ENCODE assay signal across 13 cellular contexts in genomic region chr22:30275625-30276024, GRCh38. TPM values are rescaled to one million over a fixed set of nuclear protein-coding genes. Genes with fewer than 3 reads are reported as not detected.
DNase-seq lines count a peak whose midpoint lies in the region; ATAC-seq and TF ChIP-seq lines count a peak whose summit lies in the region.
"Had no signal": no experiment of that assay in that cellular context is flagged by ENCODE, and none has a peak within 500 bp of the region (broad histone marks: within the 10 kb centered on the region; RNA-seq: fewer than 3 reads in every experiment).

No MANE protein-coding gene starts in this region.

- no peak overlapping the region for H3K4me2 ChIP-seq in H9 (ENCODE audit: insufficient read depth, insufficient read length, low read length)

- H3K4me3 Mint-ChIP-seq in CD8-positive, alpha-beta memory T cell = peak overlapping the region in 4 of 7 donors; percentile 26 to 41 (median 34)
- no peak overlapping the region for H3K4me3 Mint-ChIP-seq in H9
- H3K4me3 Mint-ChIP-seq: mesothelial cell of epicardium had no signal

- no peak overlapping the region for H2BK120ac ChIP-seq in H9 (ENCODE audit: low read depth, low read length, poor library complexity, severe bottlenecking)

- H3K9me3 ChIP-seq in CD8-positive, alpha-beta memory T cell (ENCODE audit: low read length) = no peaks in the 10 kb centered on the region
- no peaks in the 10 kb centered on the region for H3K9me3 ChIP-seq in H9 (ENCODE audit: control insufficient read depth, low read depth, low read length)
- H3K9me3 ChIP-seq: psoas muscle, SJCRH30, suprapubic skin had no signal

- no peaks in the 10 kb centered on the region for H3K79me2 ChIP-seq in H9 (ENCODE audit: insufficient read depth, low read length)

- H4K5ac ChIP-seq in H9 (ENCODE audit: insufficient read length, low read depth, low read length) = no peak overlapping the region

- no peak overlapping the region for H2BK20ac ChIP-seq in H9 (ENCODE audit: low read depth, low read length, poor library complexity, severe bottlenecking)

- H4K8ac ChIP-seq in H9 (replicated peaks; ENCODE audit: insufficient read length, low read depth, low read length) = no peak overlapping the region

- H3K27ac ChIP-seq in CD8-positive, alpha-beta memory T cell (ENCODE audit: low read depth, low read length) = no peak overlapping the region
- H3K27ac ChIP-seq in H9 (ENCODE audit: insufficient read length, low read depth, low read length) = no peak overlapping the region
- H3K27ac ChIP-seq: psoas muscle, SJCRH30, suprapubic skin had no signal

- peaks cover 4 to 31% of the 10 kb centered on the region in 2 donors for H3K27me3 Mint-ChIP-seq in CD8-positive, alpha-beta memory T cell
- H3K27me3 Mint-ChIP-seq in H9 (ENCODE audit: low read depth) = peaks cover 8% of the 10 kb centered on the region

- peak overlapping the region; percentile 27; the same call in 1 of the 2 replicates for H3K14ac ChIP-seq in H9 (ENCODE audit: insufficient read depth, low read length)

- peak overlapping the region in 3 of 8 donors; percentile 17 to 76 (median 30) for H3K27ac Mint-ChIP-seq in CD8-positive, alpha-beta memory T cell
- no peak overlapping the region; a peak in 1 of 7 replicates for H3K27ac Mint-ChIP-seq in H9
- H3K27ac Mint-ChIP-seq: mesothelial cell of epicardium had no signal

- H2BK12ac ChIP-seq in H9 (ENCODE audit: insufficient read length, low read depth, low read length) = no peak overlapping the region

- H2BK5ac ChIP-seq in H9 (ENCODE audit: insufficient read length, low read length) = no peak overlapping the region

- CTCF ChIA-PET in CD8-positive, alpha-beta memory T cell (lab: Charles Lee) = interaction anchor here (1.1 to 1.4 kb wide), 2 partner anchors 12 to 112 kb away, joined by 4 to 5 read pairs; partner anchors contain the start of gene RNF215

- H3K9me3 Mint-ChIP-seq in CD8-positive, alpha-beta memory T cell = no peaks in the 10 kb centered on the region
- no peaks in the 10 kb centered on the region for H3K9me3 Mint-ChIP-seq in H9
- H3K9me3 Mint-ChIP-seq: mesothelial cell of epicardium had no signal

- H3K27me3 ChIP-seq in CD8-positive, alpha-beta memory T cell (ENCODE audit: insufficient read depth, low read length, poor library complexity, severe bottlenecking) = no peaks in the 10 kb centered on the region
- H3K27me3 ChIP-seq in H9 (ENCODE audit: insufficient read depth, low read length) = no peaks in the 10 kb centered on the region
- H3K27me3 ChIP-seq: SJCRH30, suprapubic skin had no signal

- intact Hi-C loops in left colon (cut with DNase I, micrococcal nuclease) = no loop called here

- H3K23me2 ChIP-seq in H9 (ENCODE audit: insufficient read length, low read depth, low read length, poor library complexity, severe bottlenecking) = no peaks in the 10 kb centered on the region

- ATAC-seq in left colon = peak; percentile 43
- ATAC-seq in HG03432 (IDR thresholded peaks at IDR 0.05; ENCODE audit: unreplicated experiment) = no peak
- ATAC-seq: psoas muscle had no signal

- H4K91ac ChIP-seq in H9 (ENCODE audit: insufficient read length, low read depth, low read length) = no peak overlapping the region

- H2AFZ ChIP-seq in H9 (ENCODE audit: low read length) = no peak overlapping the region

- no peaks in the 10 kb centered on the region for H3K79me1 ChIP-seq in H9 (ENCODE audit: insufficient read depth, low read depth, low read length, poor library complexity, severe bottlenecking)

- no peak for TF ChIP-seq CTCF in H9 (conservative IDR thresholded peaks at IDR 0.05)

- no peaks in the 10 kb centered on the region for H4K20me1 ChIP-seq in H9 (ENCODE audit: control insufficient read depth, insufficient read depth, insufficient read length)

- H2BK15ac ChIP-seq in H9 (ENCODE audit: low read depth, low read length) = no peak overlapping the region

- H3K36me3 ChIP-seq in CD8-positive, alpha-beta memory T cell (ENCODE audit: insufficient read depth, low read length) = no peaks in the 10 kb centered on the region
- H3K36me3 ChIP-seq: SJCRH30, suprapubic skin had no signal

- H3K4ac ChIP-seq in H9 (ENCODE audit: low read depth, low read length) = no peak overlapping the region

- WGBS in H9 (ENCODE audit: extremely low coverage, insufficient read length, low lambda C conversion rate) = no CpG with 5 or more reads among the region's 8 CpGs

- peak overlapping the region; percentile 4 for H3K4me3 ChIP-seq in CD8-positive, alpha-beta memory T cell (ENCODE audit: low read length)
- H3K4me3 ChIP-seq: psoas muscle, SJCRH30, suprapubic skin had no signal

- H3T11ph ChIP-seq in H9 (ENCODE audit: low read length) = no peak overlapping the region

- H3K56ac ChIP-seq in H9 (ENCODE audit: insufficient read length, low read depth, low read length) = no peak overlapping the region

- H2AK5ac ChIP-seq in H9 (ENCODE audit: insufficient read length, low read length) = no peak overlapping the region

- H3K18ac ChIP-seq in H9 (ENCODE audit: insufficient read length, low read depth, low read length) = no peak overlapping the region

- POLR2A ChIA-PET in CD8-positive, alpha-beta memory T cell (lab: Charles Lee) = no interaction called here

- DNase-seq in CD8-positive, alpha-beta memory T cell = no peak
- DNase-seq in H9 = no peak
- DNase-seq in activated T-cell treated with anti-CD3 and anti-CD28 coated beads, Interleukin-2, amount 50 U/mL, for 1 hour = peak; percentile 43
- DNase-seq in left colon = no peak
- DNase-seq in amygdala (lab: John Stamatoyannopoulos, UW) = no peak
- DNase-seq in COLO829 (ENCODE audit: low spot score) = no peak
- no peak for DNase-seq in NCI-H446 (lab: John Stamatoyannopoulos, UW)
- DNase-seq: psoas muscle, SJCRH30 had no signal

- peaks cover 20% of the 10 kb centered on the region for H3K4me1 ChIP-seq in CD8-positive, alpha-beta memory T cell (ENCODE audit: insufficient read depth, low read length)
- H3K4me1 ChIP-seq in H9 (ENCODE audit: insufficient read depth, low read length) = no peaks in the 10 kb centered on the region; the same call in 1 of the 2 replicates
- H3K4me1 ChIP-seq: SJCRH30 had no signal

- H3K23ac ChIP-seq in H9 (ENCODE audit: insufficient read length, low read depth, low read length) = no peak overlapping the region

- H3K9ac ChIP-seq in H9 (ENCODE audit: extremely low read depth, insufficient read length, low read length) = no peak overlapping the region

- H3K4me1 Mint-ChIP-seq in CD8-positive, alpha-beta memory T cell = peaks cover 14 to 24% (median 16%) of the 10 kb centered on the region in 3 donors
- H3K4me1 Mint-ChIP-seq in H9 = peaks cover 10 to 17% of the 10 kb centered on the region in 2 experiments

- peaks cover 0 to 1% (median under 1%) of the 10 kb centered on the region in 3 donors for H3K36me3 Mint-ChIP-seq in CD8-positive, alpha-beta memory T cell
- no peaks in the 10 kb centered on the region for H3K36me3 Mint-ChIP-seq in H9 (ENCODE audit: insufficient read depth in 1 of 3, low read depth in 3 of 3)
- H3K36me3 Mint-ChIP-seq: mesothelial cell of epicardium had no signal

RNA-seq across cellular contexts. Expression of gene OSM, which starts 9.0 kb away (rescaled TPM):
- 10 to 100 TPM; 18.9 to 20.7 TPM for total RNA-seq in CD8-positive, alpha-beta memory T cell
- polyA plus RNA-seq in CD8-positive, alpha-beta memory T cell = 16.4 TPM
- not detected in 2 replicates for total RNA-seq in H9 (2021)
- total RNA-seq in left colon = under 1 TPM in 1 of 2 donors, not detected in 1; 0.20 TPM
- total RNA-seq: epithelial cell of proximal tubule, mesothelial cell of epicardium, SJCRH30 had no signal

RNA-seq across cellular contexts. Expression of gene CASTOR1, which starts 13.7 kb away (rescaled TPM):
- 1 to 10 TPM; 4.0 to 5.3 TPM for total RNA-seq in CD8-positive, alpha-beta memory T cell
- 17.8 TPM for polyA plus RNA-seq in CD8-positive, alpha-beta memory T cell
- total RNA-seq in H9 (2021) (8.8 and 11.0 TPM in 2 replicates), left colon (1 to 10 TPM; 3.7 to 4.2 TPM)

RNA-seq across cellular contexts. Expression of gene LIF, which starts 29.1 kb away (rescaled TPM):
- 10 to 100 TPM; 87.5 to 88.6 TPM for total RNA-seq in CD8-positive, alpha-beta memory T cell
- not detected for polyA plus RNA-seq in CD8-positive, alpha-beta memory T cell
- total RNA-seq in H9 (2021) = 4.3 and 6.1 TPM in 2 replicates
- total RNA-seq in left colon = 10 to 100 TPM in 1 of 2 donors, 1 to 10 TPM in 1; 8.2 to 11.7 TPM

RNA-seq across cellular contexts. Expression of gene TBC1D10A, which starts 51.1 kb away (rescaled TPM):
- 10 to 100 TPM; 14.7 to 17.3 TPM for total RNA-seq in CD8-positive, alpha-beta memory T cell
- polyA plus RNA-seq in CD8-positive, alpha-beta memory T cell = 55.2 TPM
- 8.2 and 8.4 TPM in 2 replicates for total RNA-seq in H9 (2021)
- 10 to 100 TPM; 32.0 to 41.2 TPM for total RNA-seq in left colon

Comparison
In these comparisons a context has a peak if more than half of its experiments do, and no peak if none do; other contexts are left out.
1. H3K4me3 Mint-ChIP-seq: peak in CD8-positive, alpha-beta memory T cell (4 of 7); none in H9 (0 of 2).
2. RNA of gene OSM, which starts 9.0 kb away (total RNA-seq): 18.9 to 20.7 TPM in CD8-positive, alpha-beta memory T cell; 0.20 TPM in left colon and not detected in H9; every median in the first group is over 10 times any median in the second.
3. RNA of gene LIF, which starts 29.1 kb away (total RNA-seq): 87.5 to 88.6 TPM in CD8-positive, alpha-beta memory T cell; 8.2 to 11.7 TPM in left colon and 4.3 to 6.1 TPM in H9; every median in the first group is over 4 times any median in the second.